ENCODE assay signal across 18 cellular contexts in the genomic region with DNA sequence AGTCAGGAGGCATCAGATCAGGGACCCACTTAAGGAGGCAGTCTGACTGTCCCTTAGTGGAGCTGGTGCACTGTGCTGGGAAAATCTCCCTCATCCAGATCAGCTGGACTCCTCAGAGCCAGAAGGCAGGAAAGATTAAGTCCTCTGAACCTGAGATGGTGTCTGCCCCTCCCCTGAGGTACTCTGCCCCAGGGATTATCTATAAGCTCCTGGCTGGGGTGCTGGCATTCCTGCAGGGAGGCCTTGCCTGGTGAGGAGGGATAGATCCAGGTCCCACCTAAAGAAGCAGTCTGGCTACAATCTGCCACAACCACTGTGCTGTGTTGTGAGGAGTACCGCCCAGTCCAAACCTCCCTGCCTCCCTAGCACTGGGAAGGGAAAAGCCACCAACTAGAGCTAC.
DNase-seq lines count a peak whose midpoint lies in the region; FAIRE-seq and TF ChIP-seq lines count a peak whose summit lies in the region.
"Had no signal": no experiment of that assay in that cellular context is flagged by ENCODE, and none has a peak within 500 bp of the region (broad histone marks: within the 10 kb centered on the region; RNA-seq: fewer than 3 reads in every experiment).

No MANE protein-coding gene starts in this region.

- H3K9me3 Mint-ChIP-seq in activated CD4-positive, alpha-beta T cell treated with anti-CD3 and anti-CD28 coated beads, Interleukin-2, amount 10 ng/mL, durations not matched to agents 24 days and 14 days: peaks cover 23% of the 10 kb centered on the region

- H3K18ac ChIP-seq in H1 (ENCODE audit: extremely low read depth, low read length) (no peak overlapping the region), neuronal stem cell (ENCODE audit: low read length) (no peak overlapping the region)

- H4K5ac ChIP-seq in H1 (ENCODE audit: insufficient read length, low read depth, low read length): no peak overlapping the region

- no peak overlapping the region for H3K27ac Mint-ChIP-seq in activated CD4-positive, alpha-beta T cell treated with anti-CD3 and anti-CD28 coated beads, Interleukin-2, amount 10 ng/mL, durations not matched to agents 24 days and 14 days
- H3K27ac Mint-ChIP-seq: CD4-positive, alpha-beta T cell; H9 had no signal

- peak; percentile 83 for DNase-seq in D341Med (ENCODE audit: low spot score)
- DNase-seq in NCI-H524 treated with DMSO at 0.1 percent for 48 hours (lab: John Stamatoyannopoulos, UW): peak; percentile 87
- no peak for DNase-seq in H1 (ENCODE audit: low read depth in 1 of 2, low spot score in 2 of 2)
- DNase-seq in neuronal stem cell (ENCODE audit: low spot score): no peak
- DNase-seq in caudate nucleus (lab: John Stamatoyannopoulos, UW): no peak
- no peak for DNase-seq in hippocampal formation (lab: John Stamatoyannopoulos, UW)
- no peak for DNase-seq in activated CD4-positive, alpha-beta T cell treated with anti-CD3 and anti-CD28 coated beads for 4 hours
- DNase-seq in activated CD4-positive, alpha-beta T cell treated with anti-CD3 and anti-CD28 coated beads, Interleukin-2, amount 10 ng/mL, durations not matched to agents 24 days and 14 days: no peak
- DNase-seq: AML-193; Caco-2; CD4-positive, alpha-beta T cell; DMS79 treated with DMSO at 0.1 percent for 48 hours; GOT3; H9 had no signal

- no peak for TF ChIP-seq POLR2A in H1 (IDR thresholded peaks at IDR 0.05; ENCODE audit: control extremely low read depth in 1 of 2, low read depth in 2 of 2, low read length in 2 of 2)

- no peaks in the 10 kb centered on the region for H3K79me2 ChIP-seq in H1 (ENCODE audit: control insufficient read depth in 1 of 2, insufficient read depth in 2 of 2, low read length in 2 of 2)

- H3K4ac ChIP-seq in H1 (replicated peaks; ENCODE audit: insufficient read length, low read depth, low read length) (no peak overlapping the region), neuronal stem cell (ENCODE audit: low read length) (no peak overlapping the region)

- 92% methylated on average over 1 of the region's 1 CpG; no CpG with 5 or more reads in 1 of the 2 experiments for WGBS in H1 (ENCODE audit: extremely low coverage in 1 of 2, insufficient coverage in 1 of 2, insufficient read length in 1 of 2, insufficient replicate concordance in 2 of 2, low coverage in 1 of 2, low lambda C conversion rate in 2 of 2, missing lambda C conversion rate in 1 of 2), 2 experiments
- WGBS in neuronal stem cell (ENCODE audit: extremely low coverage in 2 of 2, insufficient read length in 2 of 2, insufficient replicate concordance in 1 of 2), 2 donors: no CpG with 5 or more reads among the region's 1 CpG

- TF ChIP-seq CTCF in H1 (IDR thresholded peaks at IDR 0.05; ENCODE audit: control extremely low read depth in 1 of 3, insufficient read depth in 1 of 3, low read depth in 1 of 3, low read length in 3 of 3): no peak

- H3K79me1 ChIP-seq in H1 (ENCODE audit: low read depth, low read length) (no peaks in the 10 kb centered on the region), neuronal stem cell (ENCODE audit: low read depth, low read length) (no peaks in the 10 kb centered on the region)

- H3K14ac ChIP-seq in H1 (ENCODE audit: insufficient read length): no peak overlapping the region
- H3K14ac ChIP-seq in neuronal stem cell (ENCODE audit: low read length): no peak overlapping the region

- H3K23ac ChIP-seq in H1 (ENCODE audit: insufficient read length) (no peak overlapping the region), neuronal stem cell (ENCODE audit: low read depth, low read length, poor library complexity) (no peak overlapping the region)

- H2BK20ac ChIP-seq in H1 (ENCODE audit: low read length): no peak overlapping the region

- POLR2A ChIA-PET in H1 (lab: Charles Lee; ENCODE audit: partially characterized antibody): no interaction called here

- H3K4me2 ChIP-seq in H1 (ENCODE audit: insufficient read depth in 1 of 2, low read depth in 2 of 2, low read length in 2 of 2) (no peak overlapping the region), neuronal stem cell (ENCODE audit: insufficient read depth, low read length, poor library complexity, severe bottlenecking) (no peak overlapping the region)
- H3K4me2 ChIP-seq: A549 had no signal

- no peaks in the 10 kb centered on the region for H3K9me3 ChIP-seq in H1 (ENCODE audit: insufficient read depth in 2 of 2, low read depth in 1 of 2, low read length in 1 of 2)
- H3K9me3 ChIP-seq in neuronal stem cell (replicated peaks in 1 of 2; ENCODE audit: control insufficient read depth in 2 of 2, insufficient read depth in 1 of 2, low read depth in 1 of 2, low read length in 2 of 2): peaks cover 0 to 7% of the 10 kb centered on the region in 2 donors
- H3K9me3 ChIP-seq: A549 had no signal

- H3K9ac ChIP-seq in H1 (replicated peaks in 1 of 4; ENCODE audit: extremely low read depth in 1 of 4, low read depth in 3 of 4, low read length in 3 of 4) (no peak overlapping the region), neuronal stem cell (ENCODE audit: low read depth, low read length, poor library complexity) (no peak overlapping the region)

- no peak overlapping the region for H3K4me3 Mint-ChIP-seq in activated CD4-positive, alpha-beta T cell treated with anti-CD3 and anti-CD28 coated beads, Interleukin-2, amount 10 ng/mL, durations not matched to agents 24 days and 14 days
- H3K4me3 Mint-ChIP-seq: CD4-positive, alpha-beta T cell; H9 had no signal

- TF ChIP-seq EP300 in H1 (IDR thresholded peaks at IDR 0.05; ENCODE audit: borderline replicate concordance in 1 of 2, low read depth in 2 of 2, low read length in 2 of 2): no peak

- H2BK5ac ChIP-seq in H1 (ENCODE audit: low read depth, low read length): no peak overlapping the region
- H2BK5ac ChIP-seq in neuronal stem cell (ENCODE audit: low read length): no peak overlapping the region

- H3K27me3 ChIP-seq in H1 (replicated peaks in 1 of 4; ENCODE audit: control insufficient read depth in 3 of 4, extremely low read depth in 1 of 4, insufficient read depth in 3 of 4, low read length in 3 of 4) (no peaks in the 10 kb centered on the region), neuronal stem cell (ENCODE audit: control insufficient read depth in 3 of 3, insufficient read depth in 3 of 3, low read depth in 1 of 3, low read length in 3 of 3) (peaks cover 0 to 3% (median 0%) of the 10 kb centered on the region in 3 experiments)

- H2AK5ac ChIP-seq in H1 (ENCODE audit: low read depth, low read length): no peak overlapping the region
- H2AK5ac ChIP-seq in neuronal stem cell (ENCODE audit: low read depth, low read length): no peak overlapping the region

- H3K4me3 ChIP-seq in H1 (ENCODE audit: extremely low read depth in 1 of 4, insufficient read depth in 2 of 4, low read depth in 3 of 4, low read length in 4 of 4) (no peak overlapping the region), neuronal stem cell (ENCODE audit: low read length in 2 of 2) (peak overlapping the region in 1 of 2 donors; percentile 13)
- H3K4me3 ChIP-seq: A549, GM12878 had no signal

- H2BK12ac ChIP-seq in H1 (ENCODE audit: low read depth, low read length) (no peak overlapping the region), neuronal stem cell (ENCODE audit: low read length) (no peak overlapping the region)

- H2AFZ ChIP-seq in H1 (ENCODE audit: low read length) (peak overlapping the region; percentile 83; the same call in 1 of the 2 replicates), neuronal stem cell (ENCODE audit: low read length) (peak overlapping the region; percentile 52)

- H4K8ac ChIP-seq in H1 (ENCODE audit: extremely low read depth, insufficient read depth, low read length): no peak overlapping the region; the same call in 1 of the 2 replicates
- no peak overlapping the region for H4K8ac ChIP-seq in neuronal stem cell (ENCODE audit: low read depth, low read length)

- FAIRE-seq in H1 (lab: Jason Lieb, UNC): no peak
- FAIRE-seq: A549, GM12878 had no signal

- H3K4me1 ChIP-seq in H1 (replicated peaks in 1 of 4; ENCODE audit: control insufficient read depth in 3 of 4, insufficient read depth in 4 of 4, low read length in 3 of 4) (no peaks in the 10 kb centered on the region), neuronal stem cell (ENCODE audit: control insufficient read depth in 2 of 2, insufficient read depth in 1 of 2, low read depth in 1 of 2, low read length in 2 of 2) (no peaks in the 10 kb centered on the region)
- H3K4me1 ChIP-seq: A549, Caco-2 had no signal

- intact Hi-C loops in activated CD4-positive, alpha-beta T cell treated with anti-CD3 and anti-CD28 coated beads, Interleukin-2, amount 10 ng/mL, durations not matched to agents 24 days and 14 days (cut with micrococcal nuclease): no loop called here

- H3K56ac ChIP-seq in H1 (replicated peaks; ENCODE audit: insufficient read length, low read depth, low read length): no peak overlapping the region

- no peaks in the 10 kb centered on the region for H3K4me1 Mint-ChIP-seq in activated CD4-positive, alpha-beta T cell treated with anti-CD3 and anti-CD28 coated beads, Interleukin-2, amount 10 ng/mL, durations not matched to agents 24 days and 14 days
- H3K4me1 Mint-ChIP-seq: H9 had no signal

- H2BK15ac ChIP-seq in H1 (ENCODE audit: low read length): no peak overlapping the region
- no peak overlapping the region for H2BK15ac ChIP-seq in neuronal stem cell (ENCODE audit: low read length)

- no peaks in the 10 kb centered on the region for H3K36me3 Mint-ChIP-seq in activated CD4-positive, alpha-beta T cell treated with anti-CD3 and anti-CD28 coated beads, Interleukin-2, amount 10 ng/mL, durations not matched to agents 24 days and 14 days (ENCODE audit: low read depth)

- H4K91ac ChIP-seq in H1 (replicated peaks; ENCODE audit: insufficient read length, low read length): no peak overlapping the region
- no peak overlapping the region for H4K91ac ChIP-seq in neuronal stem cell (ENCODE audit: low read depth, low read length, poor library complexity)

- no peaks in the 10 kb centered on the region for H3K23me2 ChIP-seq in H1 (ENCODE audit: low read depth, low read length)

- H3K27ac ChIP-seq in H1 (ENCODE audit: low read depth, low read length) (no peak overlapping the region), neuronal stem cell (replicated peaks; ENCODE audit: low read length) (no peak overlapping the region), caudate nucleus (ENCODE audit: low read depth, low read length) (no peak overlapping the region)
- H3K27ac ChIP-seq: 22Rv1, A549, C4-2B had no signal

- CTCF ChIA-PET in H1 (lab: Charles Lee; ENCODE audit: partially characterized antibody): interaction anchor here (0.7 to 1.8 kb wide), 7 partner anchors 12 to 246 kb away, joined by 3 to 6 read pairs (median 3); no protein-coding TSS in a partner anchor

- no peaks in the 10 kb centered on the region for H4K20me1 ChIP-seq in H1 (replicated peaks in 1 of 2; ENCODE audit: control insufficient read depth in 1 of 2, insufficient read depth in 2 of 2, low read length in 2 of 2)

- H3K36me3 ChIP-seq in H1 (ENCODE audit: control insufficient read depth in 2 of 4, insufficient read depth in 4 of 4, low read length in 3 of 4): no peaks in the 10 kb centered on the region
- no peaks in the 10 kb centered on the region for H3K36me3 ChIP-seq in neuronal stem cell (replicated peaks in 1 of 2; ENCODE audit: control insufficient read depth in 2 of 2, insufficient read depth in 2 of 2, low read length in 2 of 2)

- H2BK120ac ChIP-seq in H1 (replicated peaks; ENCODE audit: low read depth, low read length) (no peak overlapping the region), neuronal stem cell (ENCODE audit: low read depth, low read length) (no peak overlapping the region)

- H3K27me3 Mint-ChIP-seq in activated CD4-positive, alpha-beta T cell treated with anti-CD3 and anti-CD28 coated beads, Interleukin-2, amount 10 ng/mL, durations not matched to agents 24 days and 14 days: peaks cover 19% of the 10 kb centered on the region

- TF ChIP-seq RAD21 in H1 (IDR thresholded peaks at IDR 0.05 in 1 of 2, conservative IDR thresholded peaks at IDR 0.05 in 1 of 2; ENCODE audit: low read depth in 2 of 2, low read length in 2 of 2): no peak

Comparison
In these comparisons a context has a peak if more than half of its experiments do, and no peak if none do; other contexts are left out.
1. DNase-seq: peak in D341Med (single experiment) and NCI-H524 treated with DMSO at 0.1 percent for 48 hours (single experiment); none in H1 (0 of 2), neuronal stem cell (single experiment), caudate nucleus (0 of 61), hippocampal formation (0 of 2), activated CD4-positive, alpha-beta T cell treated with anti-CD3 and anti-CD28 coated beads for 4 hours (0 of 2) and activated CD4-positive, alpha-beta T cell treated with anti-CD3 and anti-CD28 coated beads, Interleukin-2, amount 10 ng/mL, durations not matched to agents 24 days and 14 days (single experiment).